ENCODE assay signal across 1 cellular context in genomic region chr22:46355369-46355995, GRCh38.
A peak's percentile ranks its signal among the peaks of the same experiment; 100 is the strongest.
TF ChIP-seq lines count a peak whose summit lies in the region.

No MANE protein-coding gene starts in this region.

TF ChIP-seq in K562, 482 proteins besides CTCF, POLR2A, EP300 and RAD21:
- TF ChIP-seq ZNF592 (IDR thresholded peaks at IDR 0.05): no peak
- TF ChIP-seq NCOA6 (IDR thresholded peaks at IDR 0.05): no peak
- no peak for TF ChIP-seq SMAD4 (CRISPR knock-in tag; conservative IDR thresholded peaks at IDR 0.05)
- TF ChIP-seq THAP7 (CRISPR knock-in tag; IDR thresholded peaks at IDR 0.05): no peak
- no peak for TF ChIP-seq CCAR2 (IDR thresholded peaks at IDR 0.05; ENCODE audit: low read depth, low read length)
- TF ChIP-seq ZNF12 (CRISPR knock-in tag; IDR thresholded peaks at IDR 0.05): no peak
- no peak for TF ChIP-seq PCBP1 (IDR thresholded peaks at IDR 0.05; ENCODE audit: low read depth, low read length, poor library complexity, severe bottlenecking)
- TF ChIP-seq MYBL2 (IDR thresholded peaks at IDR 0.05; ENCODE audit: low read depth): no peak
- no peak for TF ChIP-seq MYBL2 (CRISPR knock-in tag; IDR thresholded peaks at IDR 0.05; ENCODE audit: borderline replicate concordance)
- no peak for TF ChIP-seq COPS2 (conservative IDR thresholded peaks at IDR 0.05)
- TF ChIP-seq SMC3 (conservative IDR thresholded peaks at IDR 0.05; ENCODE audit: insufficient read depth, low read depth, low read length): peak; percentile 60
- TF ChIP-seq MEF2D (tag; conservative IDR thresholded peaks at IDR 0.05; ENCODE audit: low read depth): no peak
- no peak for TF ChIP-seq ZNF76 (CRISPR knock-in tag; IDR thresholded peaks at IDR 0.05; ENCODE audit: borderline replicate concordance)
- TF ChIP-seq SMARCB1 (IDR thresholded peaks at IDR 0.05; ENCODE audit: insufficient read length, low read depth): no peak
- TF ChIP-seq FOXA3 (CRISPR knock-in tag; conservative IDR thresholded peaks at IDR 0.05 in 1 of 2, IDR thresholded peaks at IDR 0.05 in 1 of 2): no peak
- TF ChIP-seq STAG1 (CRISPR knock-in tag; IDR thresholded peaks at IDR 0.05; ENCODE audit: borderline replicate concordance): peak; percentile 42; the same call in 1 of the 2 replicates
- TF ChIP-seq ZNF655 (CRISPR knock-in tag; IDR thresholded peaks at IDR 0.05): no peak
- no peak for TF ChIP-seq MITF (IDR thresholded peaks at IDR 0.05)
- no peak for TF ChIP-seq MEIS2 (IDR thresholded peaks at IDR 0.05; ENCODE audit: partially characterized antibody)
- TF ChIP-seq POLR2B (IDR thresholded peaks at IDR 0.05; ENCODE audit: low read depth, partially characterized antibody): no peak
- no peak for TF ChIP-seq IRF1 (CRISPR knock-in tag; IDR thresholded peaks at IDR 0.05; ENCODE audit: borderline replicate concordance)
- no peak for TF ChIP-seq THRAP3 (IDR thresholded peaks at IDR 0.05; ENCODE audit: borderline replicate concordance)
- TF ChIP-seq ZBTB33 (CRISPR knock-in tag; IDR thresholded peaks at IDR 0.05): peak; percentile 35; the same call in 1 of the 2 replicates
- no peak for TF ChIP-seq MXD1 (CRISPR knock-in tag; IDR thresholded peaks at IDR 0.05; ENCODE audit: borderline replicate concordance, poor library complexity, severe bottlenecking)
- no peak for TF ChIP-seq SIX5 (IDR thresholded peaks at IDR 0.05; ENCODE audit: borderline replicate concordance in 1 of 2, insufficient read depth in 1 of 2, low read depth in 1 of 2, low read length in 2 of 2)
- no peak for TF ChIP-seq SMAD1 (IDR thresholded peaks at IDR 0.05; ENCODE audit: low read depth, low read length, partially characterized antibody)
